8 cellular contexts compared by ENCODE assay signal in the genomic region with DNA sequence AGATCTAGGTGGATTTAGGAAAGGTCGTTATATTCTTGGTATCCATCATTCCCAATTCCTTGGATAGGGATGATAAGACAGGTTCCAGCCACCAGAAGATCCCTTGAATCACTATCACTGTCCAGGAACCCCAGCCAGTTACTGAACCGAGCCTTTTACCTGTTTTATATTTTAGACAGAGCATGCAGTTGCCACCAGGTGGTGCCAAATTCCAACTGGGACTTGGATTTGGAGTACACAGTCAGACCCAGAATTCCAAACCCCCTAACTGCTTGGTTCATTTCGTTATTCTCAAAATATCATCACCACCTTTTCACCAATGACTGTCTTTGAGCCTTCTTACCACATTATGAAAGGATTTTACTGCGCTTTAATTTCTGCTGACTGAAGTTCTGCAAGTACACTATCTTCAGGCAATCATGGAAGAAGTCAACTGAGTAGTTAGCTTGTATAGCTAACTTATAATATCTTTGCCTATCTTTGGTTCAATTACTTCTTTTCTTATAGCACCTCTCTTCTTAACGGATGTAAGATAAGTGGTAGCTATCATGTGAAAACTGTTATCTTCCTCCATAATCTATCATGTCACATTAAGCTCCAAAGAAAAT.
DNase-seq lines count a peak whose midpoint lies in the region; ATAC-seq lines count a peak whose summit lies in the region.

No MANE protein-coding gene starts in this region.

- DNase-seq in DMS153 (lab: John Stamatoyannopoulos, UW) (peak; percentile 0), DMS153 treated with DMSO at 0.1 percent for 48 hours (lab: John Stamatoyannopoulos, UW; ENCODE audit: unreplicated experiment) (no peak), adipocyte (ENCODE audit: low read depth) (peak; percentile 46), left kidney (ENCODE audit: low read depth, low spot score) (peak; percentile 71), SKM-1 (lab: John Stamatoyannopoulos, UW; ENCODE audit: unreplicated experiment) (no peak)

- ATAC-seq in GM19452 (IDR thresholded peaks at IDR 0.05; ENCODE audit: unreplicated experiment) = peak; percentile 67
- ATAC-seq in HG03571 (IDR thresholded peaks at IDR 0.05; ENCODE audit: unreplicated experiment) = peak; percentile 61
- no peak for ATAC-seq in HG02571 (IDR thresholded peaks at IDR 0.05; ENCODE audit: unreplicated experiment)

- no peaks in the 10 kb centered on the region for H3K27me3 ChIP-seq in adipocyte (replicated peaks; ENCODE audit: control insufficient read depth, insufficient read depth, low read length)

- no peak overlapping the region for H3K9ac ChIP-seq in adipocyte (ENCODE audit: low read length)

- no peaks in the 10 kb centered on the region for H3K4me1 ChIP-seq in adipocyte (ENCODE audit: control insufficient read depth, insufficient read depth, low read length)

- no peak overlapping the region for H3K4me3 ChIP-seq in adipocyte (ENCODE audit: low read length)

- H3K36me3 ChIP-seq in adipocyte (ENCODE audit: control insufficient read depth, insufficient read depth, low read length, severe bottlenecking) = no peaks in the 10 kb centered on the region

- H3K9me3 ChIP-seq in adipocyte (ENCODE audit: control insufficient read depth, low read length) = no peaks in the 10 kb centered on the region

Comparison
In these comparisons a context has a peak if more than half of its experiments do, and no peak if none do; other contexts are left out.
1. DNase-seq: peak in DMS153 (single experiment), adipocyte (single experiment) and left kidney (single experiment); none in DMS153 treated with DMSO at 0.1 percent for 48 hours (single experiment) and SKM-1 (single experiment).